ENCODE assay signal across 9 cellular contexts in the genomic region with DNA sequence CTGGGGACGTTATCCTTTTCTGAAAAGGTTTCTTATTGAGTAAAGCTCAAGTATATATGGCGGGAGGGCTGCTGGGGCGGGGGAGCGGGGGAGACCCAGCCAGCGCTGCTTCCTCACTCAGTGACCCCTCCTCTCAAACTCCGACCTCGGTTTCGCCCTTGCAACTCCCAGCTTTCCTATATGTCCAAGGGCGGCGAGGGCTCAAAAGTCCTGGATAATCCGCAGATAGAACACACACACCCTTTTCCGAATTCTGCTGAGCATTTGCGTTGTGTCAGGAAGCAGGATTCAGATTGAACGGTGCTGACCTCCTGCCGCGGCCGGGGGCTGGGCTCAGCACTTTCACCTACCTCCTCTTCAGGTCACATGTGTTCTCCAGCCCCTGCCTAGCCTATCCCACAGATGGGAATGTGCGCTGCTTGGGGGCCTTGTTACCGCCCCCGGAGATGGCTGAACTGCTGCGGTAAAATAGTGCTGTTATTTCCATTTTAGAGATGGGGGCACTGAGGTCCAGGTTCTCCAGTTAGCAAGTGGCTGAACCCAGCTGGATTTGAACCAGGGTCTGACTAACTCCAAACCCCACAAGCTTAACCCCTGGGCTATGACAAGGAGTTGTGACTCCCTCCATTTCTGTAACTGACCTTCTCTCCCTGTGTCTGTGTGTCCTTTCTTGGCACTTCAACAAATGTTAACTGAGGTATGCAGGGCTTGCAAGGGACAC. TPM values are rescaled to one million over a fixed set of nuclear protein-coding genes. Genes with fewer than 3 reads are reported as not detected.
DNase-seq lines count a peak whose midpoint lies in the region; ATAC-seq, FAIRE-seq and TF ChIP-seq lines count a peak whose summit lies in the region.
"Had no signal": no experiment of that assay in that cellular context is flagged by ENCODE, and none has a peak within 500 bp of the region (broad histone marks: within the 10 kb centered on the region; RNA-seq: fewer than 3 reads in every experiment).

No MANE protein-coding gene starts in this region.

- H3K4me3 Mint-ChIP-seq in osteocyte (ENCODE audit: unreplicated experiment), result peak overlapping the region; percentile 96

- H3K79me2 ChIP-seq in OCI-LY1 (ENCODE audit: insufficient read depth, low read length) (no peaks in the 10 kb centered on the region), H1 (ENCODE audit: control insufficient read depth in 1 of 2, insufficient read depth in 2 of 2, low read length in 2 of 2) (peaks cover 0 to 28% of the 10 kb centered on the region in 2 experiments; a peak in 3 of 4 replicates)

- H3K9me2 ChIP-seq in OCI-LY1 (ENCODE audit: low read depth, low read length), result no peaks in the 10 kb centered on the region

- no peak for TF ChIP-seq RAD21 in H1 (IDR thresholded peaks at IDR 0.05 in 1 of 2, conservative IDR thresholded peaks at IDR 0.05 in 1 of 2; ENCODE audit: low read depth in 2 of 2, low read length in 2 of 2)

- peaks cover 6% of the 10 kb centered on the region; the same call in 1 of the 2 replicates for H3K79me1 ChIP-seq in H1 (ENCODE audit: low read depth, low read length)

- TF ChIP-seq EP300 in H1 (IDR thresholded peaks at IDR 0.05; ENCODE audit: borderline replicate concordance in 1 of 2, low read depth in 2 of 2, low read length in 2 of 2), result no peak

- no peak overlapping the region for H2BK120ac ChIP-seq in H1 (replicated peaks; ENCODE audit: low read depth, low read length)

- CTCF ChIA-PET in H1 (lab: Charles Lee; ENCODE audit: partially characterized antibody), result interaction anchor here (0.6 to 37.8 kb wide), 32 partner anchors 10 to 305 kb away, joined by 3 to 1807 read pairs (median 10); a partner anchor contains a TSS

- peak overlapping the region; percentile 69; the same call in 1 of the 2 replicates for H2BK5ac ChIP-seq in H1 (ENCODE audit: low read depth, low read length)

- H4K8ac ChIP-seq in H1 (ENCODE audit: extremely low read depth, insufficient read depth, low read length), result no peak overlapping the region

- no peak overlapping the region for H3K23ac ChIP-seq in H1 (ENCODE audit: insufficient read length)

- H3K4me1 Mint-ChIP-seq in osteocyte (ENCODE audit: unreplicated experiment), result peaks cover 10% of the 10 kb centered on the region

- no peak overlapping the region for H3K56ac ChIP-seq in H1 (replicated peaks; ENCODE audit: insufficient read length, low read depth, low read length)

- H4K20me1 ChIP-seq in OCI-LY1 (ENCODE audit: insufficient read depth, low read length) (no peaks in the 10 kb centered on the region), H1 (replicated peaks in 1 of 2; ENCODE audit: control insufficient read depth in 1 of 2, insufficient read depth in 2 of 2, low read length in 2 of 2) (peaks cover 10 to 20% of the 10 kb centered on the region in 2 experiments)

- no peak overlapping the region for H3K14ac ChIP-seq in H1 (ENCODE audit: insufficient read length)

- H4K5ac ChIP-seq in H1 (ENCODE audit: insufficient read length, low read depth, low read length), result no peak overlapping the region

- H3K9me3 Mint-ChIP-seq in osteocyte (ENCODE audit: unreplicated experiment), result no peaks in the 10 kb centered on the region

- peak overlapping the region; percentile 57; the same call in 1 of the 2 replicates for H2BK20ac ChIP-seq in H1 (ENCODE audit: low read length)

- H3K9ac ChIP-seq in ES-I3 (ENCODE audit: low read depth, low read length) (peak overlapping the region; percentile 80), OCI-LY1 (ENCODE audit: low read length) (no peak overlapping the region; the same call in 1 of the 2 replicates), H1 (replicated peaks in 1 of 4; ENCODE audit: extremely low read depth in 1 of 4, low read depth in 3 of 4, low read length in 3 of 4) (no peak overlapping the region; a peak in 1 of 7 replicates)

- no peak for FAIRE-seq in H1 (lab: Jason Lieb, UNC)

- peaks cover 42% of the 10 kb centered on the region for H3K4me1 ChIP-seq in ES-I3 (ENCODE audit: insufficient read depth, low read length)
- H3K4me1 ChIP-seq in OCI-LY1 (ENCODE audit: insufficient read depth, low read length, severe bottlenecking), result peaks cover 39% of the 10 kb centered on the region
- peaks cover 29 to 45% (median 34%) of the 10 kb centered on the region in 4 experiments for H3K4me1 ChIP-seq in H1 (replicated peaks in 1 of 4; ENCODE audit: control insufficient read depth in 3 of 4, insufficient read depth in 4 of 4, low read length in 3 of 4)

- no peak overlapping the region for H2AFZ ChIP-seq in OCI-LY1 (ENCODE audit: low read length)
- H2AFZ ChIP-seq in H1 (ENCODE audit: low read length), result 0 out of 2 replicates have a peak overlapping the region, but pooled peaks have one; percentile 27

- H3K4ac ChIP-seq in H1 (replicated peaks; ENCODE audit: insufficient read length, low read depth, low read length), result peak overlapping the region; percentile 45

- H3K27ac ChIP-seq in OCI-LY1 (ENCODE audit: low read depth, low read length, poor library complexity, severe bottlenecking) (no peak overlapping the region), H1 (ENCODE audit: low read depth, low read length) (no peak overlapping the region)

- peak overlapping the region; percentile 58 for H4K91ac ChIP-seq in H1 (replicated peaks; ENCODE audit: insufficient read length, low read length)

- TF ChIP-seq POLR2A in H1 (IDR thresholded peaks at IDR 0.05; ENCODE audit: control extremely low read depth in 1 of 2, low read depth in 2 of 2, low read length in 2 of 2), result no peak

- H2AK5ac ChIP-seq in H1 (ENCODE audit: low read depth, low read length), result 0 out of 2 replicates have a peak overlapping the region, but pooled peaks have one; percentile 75

- DNase-seq in H1 (ENCODE audit: low read depth in 1 of 2, low spot score in 2 of 2) (peak in 1 of 2 experiments; percentile 77), osteocyte (ENCODE audit: extremely low spot score, unreplicated experiment) (no peak), NCI-H345 treated with DMSO at 0.1 percent for 48 hours (lab: John Stamatoyannopoulos, UW; ENCODE audit: unreplicated experiment) (no peak), NCI-H446 treated with DMSO at 0.1 percent for 48 hours (lab: John Stamatoyannopoulos, UW) (no peak)
- no peak for DNase-seq in NK-92 treated with Interleukin-12 subunit alpha and Interleukin-12 subunit beta, amount 100 ng/mL, for 24 hours (lab: John Stamatoyannopoulos, UW)

- H3K9me3 ChIP-seq in ES-I3 (ENCODE audit: control insufficient read depth, insufficient read depth, low read length) (no peaks in the 10 kb centered on the region), OCI-LY1 (ENCODE audit: low read length) (no peaks in the 10 kb centered on the region), H1 (ENCODE audit: insufficient read depth in 2 of 2, low read depth in 1 of 2, low read length in 1 of 2) (no peaks in the 10 kb centered on the region)

- WGBS in H1 (ENCODE audit: extremely low coverage in 1 of 2, insufficient coverage in 1 of 2, insufficient read length in 1 of 2, insufficient replicate concordance in 2 of 2, low coverage in 1 of 2, low lambda C conversion rate in 2 of 2, missing lambda C conversion rate in 1 of 2), 2 experiments, result 7% methylated on average over 17 of the region's 21 CpGs; no CpG with 5 or more reads in 1 of the 2 experiments

- TF ChIP-seq CTCF in OCI-LY1 (IDR thresholded peaks at IDR 0.05; ENCODE audit: low read length) (no peak), H1 (IDR thresholded peaks at IDR 0.05; ENCODE audit: control extremely low read depth in 1 of 3, insufficient read depth in 1 of 3, low read depth in 1 of 3, low read length in 3 of 3) (no peak), osteocyte (IDR thresholded peaks at IDR 0.05) (no peak)

- peak overlapping the region; percentile 1 for H2BK15ac ChIP-seq in H1 (ENCODE audit: low read length)

- H3K4me3 ChIP-seq in OCI-LY1 (ENCODE audit: low read depth, low read length, poor library complexity, severe bottlenecking) (peak overlapping the region; percentile 72), H1 (ENCODE audit: extremely low read depth in 1 of 4, insufficient read depth in 2 of 4, low read depth in 3 of 4, low read length in 4 of 4) (peak overlapping the region; percentile 57 to 82 (median 68))

- peak overlapping the region; percentile 84; the same call in 1 of the 2 replicates for H3K18ac ChIP-seq in H1 (ENCODE audit: extremely low read depth, low read length)

- peaks cover 8% of the 10 kb centered on the region for H3K23me2 ChIP-seq in H1 (ENCODE audit: low read depth, low read length)

- no peaks in the 10 kb centered on the region for H3F3A ChIP-seq in OCI-LY1 (ENCODE audit: insufficient read depth, low read length)

- H3K27me3 Mint-ChIP-seq in osteocyte (ENCODE audit: unreplicated experiment), result no peaks in the 10 kb centered on the region

- H2BK12ac ChIP-seq in H1 (ENCODE audit: low read depth, low read length), result peak overlapping the region; percentile 62; the same call in 1 of the 2 replicates

- POLR2A ChIA-PET in H1 (lab: Charles Lee; ENCODE audit: partially characterized antibody), result interaction anchor here (0.8 to 6.4 kb wide), 21 partner anchors 10 to 248 kb away, joined by 3 to 97 read pairs (median 4); a partner anchor contains a TSS

- H3K27me3 ChIP-seq in OCI-LY1 (ENCODE audit: insufficient read depth, low read length) (no peaks in the 10 kb centered on the region), H1 (replicated peaks in 1 of 4; ENCODE audit: control insufficient read depth in 3 of 4, extremely low read depth in 1 of 4, insufficient read depth in 3 of 4, low read length in 3 of 4) (no peaks in the 10 kb centered on the region)

- H3K27ac Mint-ChIP-seq in osteocyte (ENCODE audit: unreplicated experiment), result peak overlapping the region; percentile 17

- H3K36me3 Mint-ChIP-seq in osteocyte (ENCODE audit: unreplicated experiment), result no peaks in the 10 kb centered on the region

- no peaks in the 10 kb centered on the region for H3K36me3 ChIP-seq in ES-I3 (ENCODE audit: insufficient read depth, low read length)
- no peaks in the 10 kb centered on the region for H3K36me3 ChIP-seq in OCI-LY1 (ENCODE audit: insufficient read depth, low read length)
- H3K36me3 ChIP-seq in H1 (ENCODE audit: control insufficient read depth in 2 of 4, insufficient read depth in 4 of 4, low read length in 3 of 4), result no peaks in the 10 kb centered on the region

- H3K4me2 ChIP-seq in OCI-LY1 (ENCODE audit: low read length) (peak overlapping the region; percentile 60), H1 (ENCODE audit: insufficient read depth in 1 of 2, low read depth in 2 of 2, low read length in 2 of 2) (peak overlapping the region; percentile 68 to 74)

- no peak for ATAC-seq in HG02852 (IDR thresholded peaks at IDR 0.05; ENCODE audit: unreplicated experiment)

RNA-seq across cellular contexts. Expression of a gene that starts 0.8 kb away (rescaled TPM):
- 35.1 and 39.4 TPM in 2 replicates for total RNA-seq in H1 (2021; fragmentation: NEBNext Ultra II Directional; extraction: Animal tissue kit (Norgen Biotek cat#: 25700))
- 4.4 and 8.6 TPM in 2 replicates for polyA plus RNA-seq in H1 (2011; rRNA removed)
- 3.3 TPM for polyA plus RNA-seq in H1 (2011; cell fraction: cytosol; rRNA removed)
- polyA plus RNA-seq in H1 (2011; cell fraction: nucleus; rRNA removed), result 17.1 TPM
- 18.4 to 23.0 TPM (median 21.1 TPM) in 4 replicates for polyA plus RNA-seq in H1 (2012, experiment 1 of 2)
- polyA plus RNA-seq in H1 (2012, experiment 2 of 2), result 17.0 TPM
- polyA plus RNA-seq in H1 (2013, experiment 1 of 2), result 11.2 TPM
- 11.1 TPM for polyA plus RNA-seq in H1 (2013, experiment 2 of 2)
- polyA minus RNA-seq in H1 (2011; rRNA and poly(A)+ RNA removed), result 4.4 and 6.1 TPM in 2 replicates
- 11.9 TPM for polyA minus RNA-seq in H1 (2011; cell fraction: cytosol; rRNA and poly(A)+ RNA removed)
- 10.5 TPM for polyA minus RNA-seq in H1 (2011; cell fraction: nucleus; rRNA and poly(A)+ RNA removed)
- total RNA-seq in osteocyte, result 118 and 124 TPM in 2 replicates

RNA-seq across cellular contexts. Expression of a gene that starts 30.2 kb away (rescaled TPM):
- total RNA-seq in H1 (2021; fragmentation: NEBNext Ultra II Directional; extraction: Animal tissue kit (Norgen Biotek cat#: 25700)), result 0.22 and 0.36 TPM in 2 replicates
- polyA plus RNA-seq in H1 (2011; rRNA removed), result 0.86 and 0.95 TPM in 2 replicates
- polyA plus RNA-seq in H1 (2011; cell fraction: cytosol; rRNA removed), result 0.62 TPM
- polyA plus RNA-seq in H1 (2011; cell fraction: nucleus; rRNA removed), result 1.6 TPM
- 0.39 to 0.50 TPM (median 0.42 TPM) in 3 of 4 replicates, not detected in the other for polyA plus RNA-seq in H1 (2012, experiment 1 of 2)
- 0.18 TPM for polyA plus RNA-seq in H1 (2012, experiment 2 of 2)
- polyA plus RNA-seq in H1 (2013, experiment 1 of 2), result 0.34 TPM
- 0.33 TPM for polyA plus RNA-seq in H1 (2013, experiment 2 of 2)
- 0.57 and 1.2 TPM in 2 replicates for polyA minus RNA-seq in H1 (2011; rRNA and poly(A)+ RNA removed)
- polyA minus RNA-seq in H1 (2011; cell fraction: cytosol; rRNA and poly(A)+ RNA removed), result not detected
- polyA minus RNA-seq in H1 (2011; cell fraction: nucleus; rRNA and poly(A)+ RNA removed), result 0.60 TPM
- not detected in 2 replicates for total RNA-seq in osteocyte
- total RNA-seq: SK-MEL-5 had no signal
